ENCODE assay signal across 8 cellular contexts in genomic region chr1:165369255-165369848, GRCh38. TPM values are rescaled to one million over a fixed set of nuclear protein-coding genes. Genes with fewer than 3 reads are reported as not detected.
DNase-seq lines count a peak whose midpoint lies in the region; ATAC-seq and TF ChIP-seq lines count a peak whose summit lies in the region.

No MANE protein-coding gene starts in this region.

- H3K4me3 ChIP-seq in fibroblast of villous mesenchyme (ENCODE audit: low read depth, low read length), result no peak overlapping the region

- peak; percentile 56 for ATAC-seq in HG02884 (IDR thresholded peaks at IDR 0.05; ENCODE audit: unreplicated experiment)
- peak; percentile 55 to 67 for ATAC-seq in activated T-cell treated with anti-CD3 and anti-CD28 coated beads, Interleukin-2, amount 50 U/mL, for 4 hours
- no peak for ATAC-seq in HG02763 (IDR thresholded peaks at IDR 0.05; ENCODE audit: unreplicated experiment)

- no peak overlapping the region for H3K4me3 Mint-ChIP-seq in activated T-cell treated with anti-CD3 and anti-CD28 coated beads, Interleukin-2, amount 50 U/mL, for 4 hours

- H3K36me3 Mint-ChIP-seq in activated T-cell treated with anti-CD3 and anti-CD28 coated beads, Interleukin-2, amount 50 U/mL, for 4 hours (ENCODE audit: insufficient read depth), result no peaks in the 10 kb centered on the region

- no peaks in the 10 kb centered on the region for H3K9me3 Mint-ChIP-seq in activated T-cell treated with anti-CD3 and anti-CD28 coated beads, Interleukin-2, amount 50 U/mL, for 4 hours

- intact Hi-C loops in posterior cingulate gyrus (cut with DNase I), result loop anchor here (5.0 to 10.0 kb wide), 2 partner anchors 115 to 222 kb away; no protein-coding TSS in a partner anchor

- no peaks in the 10 kb centered on the region for H3K4me1 Mint-ChIP-seq in activated T-cell treated with anti-CD3 and anti-CD28 coated beads, Interleukin-2, amount 50 U/mL, for 4 hours (ENCODE audit: low read depth)

- DNase-seq in A172 (ENCODE audit: low spot score) (peak; percentile 28), NCI-H82 (lab: John Stamatoyannopoulos, UW) (peak; percentile 86), fibroblast of villous mesenchyme (ENCODE audit: low read depth) (peak; percentile 34), posterior cingulate gyrus (peak; percentile 43 to 93 (median 68))
- DNase-seq in activated T-cell treated with anti-CD3 and anti-CD28 coated beads, Interleukin-2, amount 50 U/mL, for 4 hours, result peak; percentile 47

- peaks cover 72% of the 10 kb centered on the region for H3K27me3 Mint-ChIP-seq in activated T-cell treated with anti-CD3 and anti-CD28 coated beads, Interleukin-2, amount 50 U/mL, for 4 hours (ENCODE audit: low read depth)

- TF ChIP-seq CTCF in GM12801 (IDR thresholded peaks at IDR 0.05; ENCODE audit: extremely low read depth, insufficient read length) (peak; percentile 67), fibroblast of villous mesenchyme (IDR thresholded peaks at IDR 0.05; ENCODE audit: insufficient read depth, low read depth, low read length) (peak; percentile 82)

RNA-seq across cellular contexts. Expression of gene LMX1A, which starts 12.8 kb away (rescaled TPM):
- total RNA-seq in A172 (2014; rRNA removed; shearing (Covaris generic)), result not detected in 2 replicates
- not detected for total RNA-seq in activated T-cell treated with anti-CD3 and anti-CD28 coated beads, Interleukin-2, amount 50 U/mL, for 4 hours
- not detected in 2 replicates for total RNA-seq in fibroblast of villous mesenchyme

Comparison
In these comparisons a context has a peak if more than half of its experiments do, and no peak if none do; other contexts are left out.
1. DNase-seq: peak in every context shown above with its lines; median percentile 86 in NCI-H82; 68 in posterior cingulate gyrus; 47 in activated T-cell treated with anti-CD3 and anti-CD28 coated beads, Interleukin-2, amount 50 U/mL, for 4 hours; 34 in fibroblast of villous mesenchyme; 28 in A172.